In the genomic region with DNA sequence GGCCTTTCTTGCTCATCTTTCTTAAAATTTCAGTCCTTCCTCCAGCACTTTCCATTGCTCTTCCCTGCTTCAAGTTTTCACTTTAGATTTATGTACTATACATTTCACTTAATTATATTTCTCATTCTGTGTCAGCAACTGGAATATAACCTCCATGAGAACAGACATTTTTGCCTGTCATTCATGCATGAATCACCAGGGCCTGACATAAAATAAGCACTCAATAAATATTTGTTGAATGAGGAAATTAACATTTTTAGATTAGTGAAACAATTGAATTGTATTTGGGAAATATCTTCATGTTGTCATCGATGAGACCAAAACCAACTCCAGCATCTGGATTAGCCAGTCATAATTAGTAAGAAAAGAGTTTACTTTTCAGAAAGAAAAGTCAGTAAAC, we compare ENCODE assay signal across 22 cellular contexts.
"Had no signal": no experiment of that assay in that cellular context is flagged by ENCODE, and none has a peak within 500 bp of the region (broad histone marks: within the 10 kb centered on the region; RNA-seq: fewer than 3 reads in every experiment).

No MANE protein-coding gene starts in this region.

- H3K36me3 ChIP-seq: pancreas, uterus, WERI-Rb-1 had no signal

- DNase-seq: activated CD4-positive, alpha-beta T cell treated with anti-CD3 and anti-CD28 coated beads, Interleukin-2, amount 10 ng/mL, durations not matched to agents 7 days and 5 days; activated CD4-positive, CD25-positive, alpha-beta regulatory T cell treated with anti-CD3 and anti-CD28 coated beads, Interleukin-2, amount 50 U/mL, for 72 hours; activated CD8-positive, alpha-beta memory T cell treated with anti-CD3 and anti-CD28 coated beads, Interleukin-2, amount 10 ng/mL, durations not matched to agents 7 days and 5 days; activated CD8-positive, alpha-beta T cell treated with anti-CD3 and anti-CD28 coated beads for 36 hours; activated effector memory CD4-positive, alpha-beta T cell treated with anti-CD3 and anti-CD28 coated beads, Interleukin-2, amount 50 U/mL, for 16 hours; activated naive CD4-positive, alpha-beta T cell treated with anti-CD3 and anti-CD28 coated beads, Interleukin-2, amount 10 ng/mL, durations not matched to agents 7 days and 5 days; activated T-cell treated with anti-CD3 and anti-CD28 coated beads for 4 hours; anterior cingulate cortex; body of pancreas; caudate nucleus; effector CD4-positive, alpha-beta T cell; gastrocnemius medialis; hippocampal formation; pancreas; psoas muscle; stomach; transverse colon; uterus; WERI-Rb-1 had no signal

- H3K9me3 ChIP-seq: body of pancreas, gastrocnemius medialis, pancreas, psoas muscle, transverse colon had no signal

- H3K27ac ChIP-seq: body of pancreas, gastrocnemius medialis, pancreas, psoas muscle, right atrium auricular region, stomach, transverse colon, uterus, WERI-Rb-1 had no signal

- H3K27me3 ChIP-seq: body of pancreas, gastrocnemius medialis, pancreas, right atrium auricular region, stomach, transverse colon, uterus had no signal

- H3K4me3 ChIP-seq: body of pancreas, gastrocnemius medialis, pancreas, psoas muscle, right atrium auricular region, stomach, transverse colon, uterus had no signal

- ATAC-seq: activated CD8-positive, alpha-beta memory T cell treated with anti-CD3 and anti-CD28 coated beads, Interleukin-2, amount 10 ng/mL, durations not matched to agents 7 days and 5 days; activated CD8-positive, alpha-beta T cell treated with anti-CD3 and anti-CD28 coated beads for 36 hours; body of pancreas; gastrocnemius medialis; natural killer cell treated with Interleukin-12 subunit alpha and Interleukin-12 subunit beta and Interleukin-15 and Interleukin-18, amount 100 ng/mL, for 72 hours; pancreas; psoas muscle; stimulated activated memory B cell treated with anti-CD40 and anti-IgM and Interleukin-4, amounts not matched to agents 10 μg/mL and 1 μg/mL and 100 μg/mL, for 72 hours had no signal

- H3K4me1 ChIP-seq: body of pancreas, uterus had no signal
